ENCODE assay signal across 10 cellular contexts in genomic region chr10:119687192-119688032, GRCh38. TPM values are rescaled to one million over a fixed set of nuclear protein-coding genes. Genes with fewer than 3 reads are reported as not detected.
DNase-seq lines count a peak whose midpoint lies in the region; ATAC-seq, FAIRE-seq and TF ChIP-seq lines count a peak whose summit lies in the region.
"Had no signal": no experiment of that assay in that cellular context is flagged by ENCODE, and none has a peak within 500 bp of the region (broad histone marks: within the 10 kb centered on the region; RNA-seq: fewer than 3 reads in every experiment).

No MANE protein-coding gene starts in this region.

- H2AFZ ChIP-seq in K562 (ENCODE audit: low read depth, low read length) = peak overlapping the region; percentile 81

- no peak for TF ChIP-seq RAD21 in K562 (CRISPR knock-in tag; conservative IDR thresholded peaks at IDR 0.05 in 1 of 2, IDR thresholded peaks at IDR 0.05 in 1 of 2)

- H3K9ac ChIP-seq in K562 (ENCODE audit: insufficient read depth in 1 of 2, low read depth in 2 of 2, low read length in 2 of 2) = no peak overlapping the region

- 54 to 60% (median 57%) methylated on average over 10 of the region's 10 CpGs for WGBS in heart left ventricle, 4 donors
- WGBS in K562 (ENCODE audit: insufficient coverage, low coverage, missing lambda C conversion rate) = 53% methylated on average over 10 of the region's 10 CpGs

- TF ChIP-seq CTCF in heart left ventricle (IDR thresholded peaks at IDR 0.05) (no peak), K562 (IDR thresholded peaks at IDR 0.05 in 2 of 3, conservative IDR thresholded peaks at IDR 0.05 in 1 of 3; ENCODE audit: insufficient read depth in 2 of 3, low read depth in 1 of 3, low read length in 3 of 3) (no peak)

- H3K9me1 ChIP-seq in K562 (ENCODE audit: control insufficient read depth, insufficient read depth, low read length) = no peaks in the 10 kb centered on the region

- H3K27ac Mint-ChIP-seq in memory B cell = peak overlapping the region; percentile 49
- no peak overlapping the region for H3K27ac Mint-ChIP-seq in activated CD4-positive, alpha-beta T cell treated with anti-CD3 and anti-CD28 coated beads, Interleukin-2, amount 10 ng/mL, durations not matched to agents 7 days and 5 days

- H3K4me2 ChIP-seq in K562 (ENCODE audit: insufficient read depth, low read length) = no peak overlapping the region; the same call in 1 of the 2 replicates

- ATAC-seq in heart left ventricle (no peak), Right ventricle myocardium superior (ENCODE audit: poor library complexity) (no peak), K562 (no peak), memory B cell (ENCODE audit: low read depth) (no peak), GM21447 (IDR thresholded peaks at IDR 0.05; ENCODE audit: unreplicated experiment) (no peak)

- TF ChIP-seq POLR2A in heart left ventricle (IDR thresholded peaks at IDR 0.05) = no peak
- TF ChIP-seq POLR2A in K562 (conservative IDR thresholded peaks at IDR 0.05) = no peak

- no peaks in the 10 kb centered on the region for H3K27me3 Mint-ChIP-seq in memory B cell
- no peaks in the 10 kb centered on the region for H3K27me3 Mint-ChIP-seq in activated CD4-positive, alpha-beta T cell treated with anti-CD3 and anti-CD28 coated beads, Interleukin-2, amount 10 ng/mL, durations not matched to agents 7 days and 5 days

- H3K36me3 ChIP-seq in heart left ventricle (no peaks in the 10 kb centered on the region), K562 (ENCODE audit: control insufficient read depth, insufficient read depth, low read length) (no peaks in the 10 kb centered on the region)

- H3K4me3 ChIP-seq in heart left ventricle (peak overlapping the region in 4 of 12 donors; percentile 27 to 57 (median 41)), K562 (no peak overlapping the region)

- TF ChIP-seq EP300 in K562 (IDR thresholded peaks at IDR 0.05; ENCODE audit: low read length) = no peak

- H3K4me1 Mint-ChIP-seq in memory B cell = peaks cover 16% of the 10 kb centered on the region
- H3K4me1 Mint-ChIP-seq in activated CD4-positive, alpha-beta T cell treated with anti-CD3 and anti-CD28 coated beads, Interleukin-2, amount 10 ng/mL, durations not matched to agents 7 days and 5 days = peaks cover 16% of the 10 kb centered on the region

- POLR2A ChIA-PET in K562 (lab: Yijun Ruan, JAX) = interaction anchor here (0.8 to 1.5 kb wide), 2 partner anchors 12 to 205 kb away, joined by 3 read pairs; partner anchors contain the start of gene SEC23IP
- POLR2A ChIA-PET in activated CD4-positive, alpha-beta T cell treated with anti-CD3 and anti-CD28 coated beads, Interleukin-2, amount 10 ng/mL, durations not matched to agents 7 days and 5 days (lab: Charles Lee) = no interaction called here

- intact Hi-C loops in heart left ventricle (cut with DNase I) (loop anchor here (1.0 to 10.0 kb wide), 13 partner anchors 35 to 647 kb away; partner anchors contain the start of genes INPP5F (in 3 of the 10), BAG3 (in 1 of the 10) and MCMBP (in 1 of the 10)), Right ventricle myocardium superior (cut with DNase I) (loop anchor here (5.0 kb wide), 2 partner anchors 175 to 1050 kb away; no protein-coding TSS in a partner anchor), K562 (cut with micrococcal nuclease) (loop anchor here (1.0 to 5.0 kb wide), 6 partner anchors 40 to 650 kb away; partner anchors contain the start of gene INPP5F)

- no peaks in the 10 kb centered on the region for H3K9me3 Mint-ChIP-seq in memory B cell
- H3K9me3 Mint-ChIP-seq in activated CD4-positive, alpha-beta T cell treated with anti-CD3 and anti-CD28 coated beads, Interleukin-2, amount 10 ng/mL, durations not matched to agents 7 days and 5 days = no peaks in the 10 kb centered on the region

- no peaks in the 10 kb centered on the region for H3K36me3 Mint-ChIP-seq in memory B cell
- no peaks in the 10 kb centered on the region for H3K36me3 Mint-ChIP-seq in activated CD4-positive, alpha-beta T cell treated with anti-CD3 and anti-CD28 coated beads, Interleukin-2, amount 10 ng/mL, durations not matched to agents 7 days and 5 days (ENCODE audit: low read depth)

- peaks cover 0 to 21% (median 8%) of the 10 kb centered on the region in 12 donors for H3K4me1 ChIP-seq in heart left ventricle
- H3K4me1 ChIP-seq in K562 (replicated peaks in 1 of 2; ENCODE audit: control insufficient read depth in 2 of 2, insufficient read depth in 2 of 2, low read length in 2 of 2) = peaks cover 10 to 13% of the 10 kb centered on the region in 2 experiments; a peak in 4 of 5 replicates

- DNase-seq in heart left ventricle (no peak), Right ventricle myocardium superior (no peak), K562 (ENCODE audit: extremely low read depth in 1 of 4, low spot score in 3 of 4) (no peak), memory B cell (ENCODE audit: low spot score in 2 of 2) (no peak), urothelium cell line (ENCODE audit: low spot score) (peak; percentile 20), COLO829 (ENCODE audit: low spot score) (no peak)
- no peak for DNase-seq in activated CD4-positive, alpha-beta T cell treated with anti-CD3 and anti-CD28 coated beads, Interleukin-2, amount 10 ng/mL, durations not matched to agents 7 days and 5 days
- DNase-seq: NCI-H1105 treated with DMSO at 0.1 percent for 48 hours had no signal

- H3K27ac ChIP-seq in heart left ventricle (peak overlapping the region in 8 of 12 donors; percentile 9 to 73 (median 36)), K562 (ENCODE audit: extremely low read depth, low read depth, low read length) (no peak overlapping the region)
- H3K27ac ChIP-seq: C4-2B had no signal

- no peaks in the 10 kb centered on the region for H4K20me1 ChIP-seq in K562 (replicated peaks; ENCODE audit: control insufficient read depth, insufficient read depth, low read length)

- no peak overlapping the region for H3K4me3 Mint-ChIP-seq in memory B cell
- H3K4me3 Mint-ChIP-seq in activated CD4-positive, alpha-beta T cell treated with anti-CD3 and anti-CD28 coated beads, Interleukin-2, amount 10 ng/mL, durations not matched to agents 7 days and 5 days = no peak overlapping the region

- no peaks in the 10 kb centered on the region for H3K9me3 ChIP-seq in heart left ventricle
- no peaks in the 10 kb centered on the region for H3K9me3 ChIP-seq in K562 (replicated peaks; ENCODE audit: control insufficient read depth, insufficient read depth, low read depth, low read length)

- BruUV-seq in K562 (replicated peaks; lab: Mats Ljungman, UMichigan) = no TSS peak

- in situ Hi-C loops in K562 (cut with MboI) = loop anchor here (5.0 kb wide), 1 partner anchor 170 kb away; no protein-coding TSS in a partner anchor

- FAIRE-seq in K562 (lab: Jason Lieb, UNC) = no peak
- no peak for FAIRE-seq in urothelium cell line (lab: Jason Lieb, UNC)

- CTCF ChIA-PET in K562 (lab: Yijun Ruan, JAX; ENCODE audit: low intra/inter-chr PET ratio) = interaction anchor here (0.7 to 1.6 kb wide), 3 partner anchors 78 to 231 kb away, joined by 3 to 6 read pairs (median 4); no protein-coding TSS in a partner anchor
- CTCF ChIA-PET in activated CD4-positive, alpha-beta T cell treated with anti-CD3 and anti-CD28 coated beads, Interleukin-2, amount 10 ng/mL, durations not matched to agents 7 days and 5 days (lab: Charles Lee) = interaction anchor here (0.7 to 3.3 kb wide), 15 partner anchors 11 to 292 kb away, joined by 3 to 14 read pairs (median 3); no protein-coding TSS in a partner anchor

- H3K27me3 ChIP-seq in heart left ventricle (no peaks in the 10 kb centered on the region), K562 (ENCODE audit: control insufficient read depth in 2 of 2, insufficient read depth in 2 of 2, low read length in 2 of 2) (no peaks in the 10 kb centered on the region)

- no peaks in the 10 kb centered on the region for H3K79me2 ChIP-seq in K562 (ENCODE audit: control insufficient read depth, insufficient read depth, low read length)

RNA-seq across cellular contexts. Expression of gene BAG3, which starts 36.2 kb away (rescaled TPM):
- total RNA-seq in heart left ventricle = 100 to 1,000 TPM in 8 of 9 donors, 10 to 100 TPM in 1; 85.1 to 219 (median 141) TPM
- 100 to 1,000 TPM in 1 of 2 donors, 10 to 100 TPM in 1; 78.8 to 271 TPM for polyA plus RNA-seq in heart left ventricle
- 153 TPM for total RNA-seq in Right ventricle myocardium superior
- total RNA-seq in K562 (2011; cell fraction: chromatin; rRNA removed; ENCODE audit: low replicate concordance) = 6.2 and 7.7 TPM in 2 replicates
- total RNA-seq in K562 (2011; cell fraction: nucleolus; rRNA removed) = 5.0 and 5.5 TPM in 2 replicates
- total RNA-seq in K562 (2011; cell fraction: nucleoplasm; rRNA removed) = 4.7 and 5.1 TPM in 2 replicates
- 9.7 and 14.2 TPM in 2 replicates for total RNA-seq in K562 (2014; rRNA removed)
- 5.3 and 5.7 TPM in 2 replicates for total RNA-seq in K562 (2014; rRNA removed; fragmentation: Illumina TruSeq; extraction: Trizol)
- total RNA-seq in K562 (2015; rRNA removed; fragmentation: Illumina TruSeq; extraction: Trizol) = 7.2 and 9.2 TPM in 2 replicates
- total RNA-seq in K562 (2021) = 27.4 and 28.7 TPM in 2 replicates
- 2.6 and 4.7 TPM in 2 replicates for polyA plus RNA-seq in K562 (2011; rRNA removed)
- 3.8 and 6.1 TPM in 2 replicates for polyA plus RNA-seq in K562 (2011; cell fraction: cytosol; rRNA removed)
- 3.3 and 7.4 TPM in 2 replicates for polyA plus RNA-seq in K562 (2011; cell fraction: nucleus; rRNA removed)
- polyA plus RNA-seq in K562 (2012) = 27.9 and 31.0 TPM in 2 replicates
- 24.7 and 24.8 TPM in 2 replicates for polyA plus RNA-seq in K562 (2014; fragmentation: Illumina TruSeq; extraction: Trizol)
- 1 to 10 TPM; 3.9 to 4.1 TPM for polyA plus RNA-seq in K562 (2014; fragmentation: Nextera tagmentation; extraction: Ambion mirVana)
- 13.1 and 15.3 TPM in 2 replicates for polyA plus RNA-seq in K562 (2014; rRNA removed)
- 2.8 and 3.2 TPM in 2 replicates for polyA minus RNA-seq in K562 (2011; rRNA and poly(A)+ RNA removed)
- polyA minus RNA-seq in K562 (2011; cell fraction: cytosol; rRNA and poly(A)+ RNA removed) = 9.2 and 11.0 TPM in 2 replicates
- 3.1 and 3.9 TPM in 2 replicates for polyA minus RNA-seq in K562 (2011; cell fraction: nucleus; rRNA and poly(A)+ RNA removed)
- 10 to 100 TPM; 27.1 to 27.6 TPM for total RNA-seq in activated CD4-positive, alpha-beta T cell treated with anti-CD3 and anti-CD28 coated beads, Interleukin-2, amount 10 ng/mL, durations not matched to agents 7 days and 5 days

RNA-seq across cellular contexts. Expression of gene INPP5F, which starts 38.4 kb away (rescaled TPM):
- total RNA-seq in heart left ventricle (1 to 10 TPM; 3.9 to 9.9 (median 6.6) TPM), Right ventricle myocardium superior (4.5 TPM), K562 (2014; rRNA removed) (3.3 and 3.7 TPM in 2 replicates), K562 (2014; rRNA removed; fragmentation: Illumina TruSeq; extraction: Trizol) (5.6 and 7.3 TPM in 2 replicates), K562 (2015; rRNA removed; fragmentation: Illumina TruSeq; extraction: Trizol) (5.3 and 5.9 TPM in 2 replicates), K562 (2021) (5.4 and 6.3 TPM in 2 replicates)
- polyA plus RNA-seq in heart left ventricle (1 to 10 TPM; 3.0 to 5.4 TPM), K562 (2011; rRNA removed) (5.0 and 6.4 TPM in 2 replicates), K562 (2014; fragmentation: Illumina TruSeq; extraction: Trizol) (5.7 and 6.0 TPM in 2 replicates), K562 (2014; fragmentation: Nextera tagmentation; extraction: Ambion mirVana) (1 to 10 TPM; 1.6 to 1.7 TPM), K562 (2014; rRNA removed) (5.7 and 6.1 TPM in 2 replicates)
- 8.9 and 19.4 TPM in 2 replicates for total RNA-seq in K562 (2011; cell fraction: chromatin; rRNA removed; ENCODE audit: low replicate concordance)
- total RNA-seq in K562 (2011; cell fraction: nucleolus; rRNA removed) = 2.9 and 3.0 TPM in 2 replicates
- 6.8 and 9.2 TPM in 2 replicates for total RNA-seq in K562 (2011; cell fraction: nucleoplasm; rRNA removed)
- 1.8 and 3.4 TPM in 2 replicates for polyA plus RNA-seq in K562 (2011; cell fraction: cytosol; rRNA removed)
- 5.3 and 5.7 TPM in 2 replicates for polyA plus RNA-seq in K562 (2011; cell fraction: nucleus; rRNA removed)
- 4.1 and 5.4 TPM in 2 replicates for polyA plus RNA-seq in K562 (2012)
- 6.6 and 9.7 TPM in 2 replicates for polyA minus RNA-seq in K562 (2011; rRNA and poly(A)+ RNA removed)
- polyA minus RNA-seq in K562 (2011; cell fraction: cytosol; rRNA and poly(A)+ RNA removed) = 3.0 and 3.6 TPM in 2 replicates
- polyA minus RNA-seq in K562 (2011; cell fraction: nucleus; rRNA and poly(A)+ RNA removed) = 4.0 and 10.0 TPM in 2 replicates
- total RNA-seq in activated CD4-positive, alpha-beta T cell treated with anti-CD3 and anti-CD28 coated beads, Interleukin-2, amount 10 ng/mL, durations not matched to agents 7 days and 5 days = 10 to 100 TPM; 11.1 to 12.3 TPM
